Comparison of ENCODE assay signal across 8 cellular contexts in the genomic region with DNA sequence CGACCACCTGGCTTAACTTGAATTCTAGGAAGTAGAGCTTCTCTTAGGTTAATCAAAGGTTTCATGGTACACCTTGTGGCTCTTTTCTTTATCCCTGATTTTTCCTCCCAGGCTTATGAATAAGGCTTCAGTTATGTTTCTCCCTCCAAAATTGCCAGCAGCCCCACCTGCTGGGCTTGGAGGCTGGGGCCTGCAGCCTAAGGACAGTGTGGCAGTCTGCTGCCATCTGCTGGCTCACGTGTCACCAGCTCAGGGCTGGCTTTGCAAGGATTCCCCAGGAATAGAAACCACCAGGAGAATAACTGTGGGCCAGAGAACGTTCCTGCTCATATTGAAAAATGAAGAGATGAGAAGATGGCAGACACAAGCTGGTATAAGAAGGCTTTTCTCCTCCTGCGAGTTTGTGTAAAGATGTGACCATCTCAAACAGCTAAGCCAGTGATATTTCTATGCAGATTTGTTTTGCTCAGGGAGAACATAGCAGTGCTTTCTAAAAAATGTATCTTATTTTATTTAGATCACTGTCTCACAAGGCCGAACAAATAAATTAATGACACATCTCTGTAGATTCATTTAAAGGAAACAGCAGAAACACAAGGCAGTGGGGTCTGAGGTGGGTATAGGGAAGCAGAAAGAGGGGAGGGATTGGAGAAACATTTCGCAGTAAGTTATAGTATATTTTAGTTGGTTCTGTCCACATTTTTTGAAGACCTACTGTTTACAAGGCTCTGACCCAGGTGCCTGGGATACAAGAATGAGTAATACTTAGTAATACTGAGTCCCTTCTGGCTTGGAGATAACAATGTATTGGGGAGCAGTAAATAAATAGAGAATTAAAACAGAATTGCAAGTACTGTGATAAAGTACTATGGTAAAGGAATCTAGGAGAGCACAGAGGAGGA.
DNase-seq lines count a peak whose midpoint lies in the region; ATAC-seq and TF ChIP-seq lines count a peak whose summit lies in the region.

No MANE protein-coding gene starts in this region.

- POLR2A ChIA-PET in activated CD4-positive, alpha-beta T cell treated with anti-CD3 and anti-CD28 coated beads, Interleukin-2, amount 10 ng/mL, durations not matched to agents 7 days and 5 days (lab: Charles Lee), result interaction anchor here (1.1 kb wide), 1 partner anchor 204 kb away, joined by 4 read pairs; no protein-coding TSS in a partner anchor

- peaks cover 33% of the 10 kb centered on the region for H3K4me1 Mint-ChIP-seq in activated CD4-positive, alpha-beta T cell treated with anti-CD3 and anti-CD28 coated beads, Interleukin-2, amount 10 ng/mL, durations not matched to agents 7 days and 5 days

- no peak overlapping the region for H3K4me3 Mint-ChIP-seq in activated CD4-positive, alpha-beta T cell treated with anti-CD3 and anti-CD28 coated beads, Interleukin-2, amount 10 ng/mL, durations not matched to agents 7 days and 5 days

- DNase-seq in CD1c-positive myeloid dendritic cell (ENCODE audit: extremely low spot score), result peak; percentile 77
- DNase-seq in NCI-H69 (lab: John Stamatoyannopoulos, UW), result peak; percentile 72
- DNase-seq in activated CD4-positive, alpha-beta T cell treated with anti-CD3 and anti-CD28 coated beads, Interleukin-2, amount 10 ng/mL, durations not matched to agents 7 days and 5 days, result peak; percentile 83
- peak; percentile 8 for DNase-seq in cortex of kidney (lab: John Stamatoyannopoulos, UW)
- DNase-seq in right lobe of liver, result peak; percentile 84 to 88 (median 87)
- peak; percentile 51 to 70 (median 57) for DNase-seq in stimulated activated CD4-positive, alpha-beta T cell treated with anti-CD3 and anti-CD28 coated beads, TNF-alpha, amount 100 ng/mL, for 48 hours (ENCODE audit: low read depth in 3 of 3)

- H3K27ac Mint-ChIP-seq in activated CD4-positive, alpha-beta T cell treated with anti-CD3 and anti-CD28 coated beads, Interleukin-2, amount 10 ng/mL, durations not matched to agents 7 days and 5 days, result no peak overlapping the region

- H3K4me1 ChIP-seq in right lobe of liver, result no peaks in the 10 kb centered on the region

- peak; percentile 66 for ATAC-seq in GM19438 (IDR thresholded peaks at IDR 0.05; ENCODE audit: low read depth, unreplicated experiment)
- peak; percentile 60 for ATAC-seq in HG03565 (IDR thresholded peaks at IDR 0.05; ENCODE audit: unreplicated experiment)
- ATAC-seq in right lobe of liver, result peak; percentile 99 to 100 (median 100)

- no peaks in the 10 kb centered on the region for H3K36me3 ChIP-seq in right lobe of liver

- intact Hi-C loops in right lobe of liver (cut with DNase I), result loop anchor here (5.0 kb wide), 2 partner anchors 281 to 286 kb away; no protein-coding TSS in a partner anchor

- no peak overlapping the region for H3K4me3 ChIP-seq in right lobe of liver

- CTCF ChIA-PET in activated CD4-positive, alpha-beta T cell treated with anti-CD3 and anti-CD28 coated beads, Interleukin-2, amount 10 ng/mL, durations not matched to agents 7 days and 5 days (lab: Charles Lee), result interaction anchor here (0.5 to 20.0 kb wide), 37 partner anchors 9 to 1007 kb away, joined by 3 to 240 read pairs (median 4); no protein-coding TSS in a partner anchor

- no peak overlapping the region for H3K27ac ChIP-seq in right lobe of liver

- H3K9me3 Mint-ChIP-seq in activated CD4-positive, alpha-beta T cell treated with anti-CD3 and anti-CD28 coated beads, Interleukin-2, amount 10 ng/mL, durations not matched to agents 7 days and 5 days, result no peaks in the 10 kb centered on the region

- no peak for TF ChIP-seq POLR2A in right lobe of liver (IDR thresholded peaks at IDR 0.05)

- H3K9me3 ChIP-seq in right lobe of liver, result no peaks in the 10 kb centered on the region

- H3K27me3 Mint-ChIP-seq in activated CD4-positive, alpha-beta T cell treated with anti-CD3 and anti-CD28 coated beads, Interleukin-2, amount 10 ng/mL, durations not matched to agents 7 days and 5 days, result peaks cover 4% of the 10 kb centered on the region

- 33% methylated on average over 6 of the region's 6 CpGs for WGBS in right lobe of liver (ENCODE audit: insufficient coverage, low coverage, low lambda C conversion rate, missing lambda C conversion rate)

- TF ChIP-seq CTCF in right lobe of liver (IDR thresholded peaks at IDR 0.05), result peak; percentile 99 to 100 (median 100)

- H3K27me3 ChIP-seq in right lobe of liver, result no peaks in the 10 kb centered on the region

- H3K36me3 Mint-ChIP-seq in activated CD4-positive, alpha-beta T cell treated with anti-CD3 and anti-CD28 coated beads, Interleukin-2, amount 10 ng/mL, durations not matched to agents 7 days and 5 days (ENCODE audit: low read depth), result peaks cover 4% of the 10 kb centered on the region

Comparison
In these comparisons a context has a peak if more than half of its experiments do, and no peak if none do; other contexts are left out.
1. DNase-seq: peak in every context shown above with its lines; median percentile 87 in right lobe of liver; 83 in activated CD4-positive, alpha-beta T cell treated with anti-CD3 and anti-CD28 coated beads, Interleukin-2, amount 10 ng/mL, durations not matched to agents 7 days and 5 days; 77 in CD1c-positive myeloid dendritic cell; 72 in NCI-H69; 57 in stimulated activated CD4-positive, alpha-beta T cell treated with anti-CD3 and anti-CD28 coated beads, TNF-alpha, amount 100 ng/mL, for 48 hours; 8 in cortex of kidney.